In genomic region chr1:223670458-223671159, GRCh38 we compare ENCODE assay signal across 8 cellular contexts. TPM values are rescaled to one million over a fixed set of nuclear protein-coding genes. Genes with fewer than 3 reads are reported as not detected.
A peak's percentile ranks its signal among the peaks of the same experiment; 100 is the strongest.
DNase-seq lines count a peak whose midpoint lies in the region; TF ChIP-seq lines count a peak whose summit lies in the region.

No MANE protein-coding gene starts in this region.

- H3K36me3 ChIP-seq in GM23248 (ENCODE audit: low read depth), result no peaks in the 10 kb centered on the region
- no peaks in the 10 kb centered on the region for H3K36me3 ChIP-seq in fibroblast of lung (ENCODE audit: control insufficient read depth, insufficient read depth, low read length)

- no peak overlapping the region for H2AFZ ChIP-seq in GM23248
- H2AFZ ChIP-seq in fibroblast of lung (ENCODE audit: low read length), result no peak overlapping the region

- no peaks in the 10 kb centered on the region for H3F3A ChIP-seq in GM23248 (ENCODE audit: insufficient read depth)

- 41 to 42% methylated on average over 7 of the region's 7 CpGs for WGBS in GM23248 (ENCODE audit: low coverage in 1 of 2, low lambda C conversion rate in 2 of 2, missing lambda C conversion rate in 2 of 2), 2 experiments

- H3K9me2 ChIP-seq in GM23248 (ENCODE audit: insufficient read depth), result no peaks in the 10 kb centered on the region

- H3K27me3 ChIP-seq in GM23248 (replicated peaks; ENCODE audit: insufficient read depth) (no peaks in the 10 kb centered on the region), fibroblast of lung (ENCODE audit: control insufficient read depth, insufficient read depth, low read length) (no peaks in the 10 kb centered on the region)

- H3K9me3 ChIP-seq in GM23248 (ENCODE audit: low read depth) (no peaks in the 10 kb centered on the region), fibroblast of lung (ENCODE audit: control insufficient read depth, insufficient read depth, low read depth, low read length) (no peaks in the 10 kb centered on the region)

- no peak overlapping the region for H3K9ac ChIP-seq in GM23248
- no peak overlapping the region for H3K9ac ChIP-seq in fibroblast of lung (ENCODE audit: insufficient read depth, low read length)

- H4K20me1 ChIP-seq in GM23248 (ENCODE audit: insufficient read depth) (no peaks in the 10 kb centered on the region), fibroblast of lung (ENCODE audit: control insufficient read depth, extremely low read depth, insufficient read depth, low read length) (no peaks in the 10 kb centered on the region)

- H3K4me1 ChIP-seq in GM23248 (ENCODE audit: insufficient read depth) (no peaks in the 10 kb centered on the region), fibroblast of lung (ENCODE audit: control insufficient read depth, extremely low read depth, insufficient read depth, low read length) (peaks cover 4% of the 10 kb centered on the region)

- H3K4me2 ChIP-seq in GM23248 (ENCODE audit: unreplicated experiment), result no peak overlapping the region
- H3K4me2 ChIP-seq in fibroblast of lung (ENCODE audit: extremely low read depth, insufficient read depth, low read length), result no peak overlapping the region

- in situ Hi-C loops in GM23248 (cut with MboI), result no loop called here

- peak; percentile 24 for DNase-seq in CD1c-positive myeloid dendritic cell (ENCODE audit: extremely low spot score)
- peak; percentile 68 for DNase-seq in GM23248
- DNase-seq in RPMI7951 (ENCODE audit: low read depth), result peak; percentile 42
- DNase-seq in fibroblast of lung (ENCODE audit: low read depth in 2 of 2), result peak; percentile 39 to 45
- DNase-seq in retina, result peak; percentile 28
- DNase-seq in DMS114 treated with DMSO at 0.1 percent for 48 hours (lab: John Stamatoyannopoulos, UW; ENCODE audit: unreplicated experiment), result no peak
- DNase-seq in cortex of kidney (lab: John Stamatoyannopoulos, UW), result no peak
- DNase-seq in occipital lobe (lab: John Stamatoyannopoulos, UW), result no peak

- no peak overlapping the region for H3K4me3 ChIP-seq in GM23248
- no peak overlapping the region for H3K4me3 ChIP-seq in fibroblast of lung (replicated peaks in 1 of 4; ENCODE audit: control extremely low read depth in 1 of 4, insufficient read depth in 1 of 4, low read depth in 3 of 4, low read length in 4 of 4)

- H3K79me2 ChIP-seq in GM23248 (ENCODE audit: insufficient read depth) (no peaks in the 10 kb centered on the region), fibroblast of lung (ENCODE audit: control insufficient read depth, insufficient read depth, low read length) (no peaks in the 10 kb centered on the region)

- TF ChIP-seq CTCF in fibroblast of lung (conservative IDR thresholded peaks at IDR 0.05 in 1 of 2, IDR thresholded peaks at IDR 0.05 in 1 of 2; ENCODE audit: low read depth in 1 of 2, low read length in 2 of 2), result peak; percentile 45 to 53

- no peak overlapping the region for H3K27ac ChIP-seq in GM23248
- no peak overlapping the region for H3K27ac ChIP-seq in fibroblast of lung (ENCODE audit: insufficient read depth, low read length)

RNA-seq across cellular contexts. Expression of gene CAPN8, which starts 5.1 kb away (rescaled TPM):
- total RNA-seq in GM23248 (2014; rRNA removed; shearing (Covaris generic)), result 0.25 TPM in 1 of 2 replicates, not detected in the other
- polyA plus RNA-seq in GM23248 (2016; fragmentation: Nextera tagmentation; extraction: Ambion mirVana) (not detected in 2 replicates), fibroblast of lung (not detected in 2 replicates)
- total RNA-seq in RPMI7951 (2014; rRNA removed; shearing (Covaris generic)), result not detected in 2 replicates
- total RNA-seq in fibroblast of lung (not detected in 2 replicates), occipital lobe (not detected)
- polyA plus RNA-seq in fibroblast of lung (2012), result not detected in 2 replicates
- polyA minus RNA-seq in fibroblast of lung (ENCODE audit: low replicate concordance), result not detected in 2 replicates

RNA-seq across cellular contexts. Expression of gene CAPN2, which starts 41.7 kb away (rescaled TPM):
- 214 and 223 TPM in 2 replicates for total RNA-seq in GM23248 (2014; rRNA removed; shearing (Covaris generic))
- polyA plus RNA-seq in GM23248 (2016; fragmentation: Nextera tagmentation; extraction: Ambion mirVana) (261 and 272 TPM in 2 replicates), fibroblast of lung (318 and 387 TPM in 2 replicates)
- total RNA-seq in RPMI7951 (2014; rRNA removed; shearing (Covaris generic)), result 202 and 247 TPM in 2 replicates
- total RNA-seq in fibroblast of lung (332 and 488 TPM in 2 replicates), occipital lobe (41.5 TPM)
- polyA plus RNA-seq in fibroblast of lung (2012), result 376 and 416 TPM in 2 replicates
- polyA minus RNA-seq in fibroblast of lung (ENCODE audit: low replicate concordance), result 336 and 352 TPM in 2 replicates

Comparison
In these comparisons a context has a peak if more than half of its experiments do, and no peak if none do; other contexts are left out.
1. DNase-seq: peak in CD1c-positive myeloid dendritic cell (single experiment), GM23248 (single experiment), RPMI7951 (single experiment), fibroblast of lung (2 of 2) and retina (single experiment); none in DMS114 treated with DMSO at 0.1 percent for 48 hours (single experiment), cortex of kidney (single experiment) and occipital lobe (single experiment).